ENCODE assay signal across 8 cellular contexts in the genomic region with DNA sequence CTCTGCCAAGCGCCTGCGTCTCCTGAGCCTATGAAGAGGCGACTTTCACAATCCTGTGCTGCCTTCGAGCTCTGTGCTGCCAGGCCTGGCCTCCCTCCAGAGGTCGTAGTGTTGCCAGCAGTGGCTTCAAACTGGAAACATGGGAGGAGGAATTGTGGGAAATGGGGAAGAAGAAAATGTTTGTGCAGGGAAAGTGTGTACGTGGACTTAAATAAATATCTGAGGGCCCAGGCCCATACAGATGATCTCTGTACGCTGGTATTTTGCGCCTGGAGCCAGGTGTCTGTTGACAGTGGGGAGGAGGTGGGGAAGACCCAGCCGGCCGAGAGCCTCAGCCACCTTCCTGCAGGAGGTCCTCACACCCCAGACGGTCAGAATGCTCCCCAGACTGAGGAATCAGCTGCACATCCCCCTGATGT. TPM values are rescaled to one million over a fixed set of nuclear protein-coding genes. Genes with fewer than 3 reads are reported as not detected.
DNase-seq lines count a peak whose midpoint lies in the region; ATAC-seq and TF ChIP-seq lines count a peak whose summit lies in the region.

No MANE protein-coding gene starts in this region.

- CTCF ChIA-PET in CD8-positive, alpha-beta memory T cell (lab: Charles Lee) = interaction anchor here (1.0 to 2.7 kb wide), 11 partner anchors 10 to 105 kb away, joined by 4 to 18 read pairs (median 8); no protein-coding TSS in a partner anchor

- TF ChIP-seq POLR2A in esophagus muscularis mucosa (IDR thresholded peaks at IDR 0.05; ENCODE audit: low read depth) = peak; percentile 43

- POLR2A ChIA-PET in CD8-positive, alpha-beta memory T cell (lab: Charles Lee) = interaction anchor here (0.7 to 4.0 kb wide), 5 partner anchors 10 to 181 kb away, joined by 4 to 65 read pairs (median 5); a partner anchor contains a TSS

- H3K27ac ChIP-seq in CD8-positive, alpha-beta memory T cell (ENCODE audit: low read depth, low read length) = peak overlapping the region; percentile 34
- H3K27ac ChIP-seq in esophagus muscularis mucosa (replicated peaks in 1 of 4) = peak overlapping the region; percentile 98 to 100 (median 99)

- H3K27me3 ChIP-seq in CD8-positive, alpha-beta memory T cell (ENCODE audit: insufficient read depth, low read length, poor library complexity, severe bottlenecking) = no peaks in the 10 kb centered on the region
- H3K27me3 ChIP-seq in esophagus muscularis mucosa = no peaks in the 10 kb centered on the region

- no peaks in the 10 kb centered on the region for H3K9me3 Mint-ChIP-seq in CD8-positive, alpha-beta memory T cell
- H3K9me3 Mint-ChIP-seq in nephron (no peaks in the 10 kb centered on the region), glutamatergic neuron (ENCODE audit: unreplicated experiment) (peaks cover 8% of the 10 kb centered on the region)

- H3K27ac Mint-ChIP-seq in CD8-positive, alpha-beta memory T cell = peak overlapping the region; percentile 97 to 100 (median 99)
- H3K27ac Mint-ChIP-seq in nephron = peak overlapping the region; percentile 97 to 100 (median 99)
- H3K27ac Mint-ChIP-seq in glutamatergic neuron (ENCODE audit: unreplicated experiment) = no peak overlapping the region

- ATAC-seq in GM19467 (IDR thresholded peaks at IDR 0.05; ENCODE audit: unreplicated experiment) = no peak

- 20% methylated on average over 11 of the region's 11 CpGs for WGBS in esophagus muscularis mucosa

- peak overlapping the region; percentile 51 to 90 (median 87) for H3K4me3 Mint-ChIP-seq in CD8-positive, alpha-beta memory T cell
- H3K4me3 Mint-ChIP-seq in nephron (peak overlapping the region in 2 of 3 experiments; percentile 26 to 33), glutamatergic neuron (ENCODE audit: unreplicated experiment) (no peak overlapping the region)

- TF ChIP-seq EP300 in esophagus muscularis mucosa (IDR thresholded peaks at IDR 0.05) = peak; percentile 88

- intact Hi-C loops in esophagus muscularis mucosa (cut with DNase I) = no loop called here

- peaks cover 9% of the 10 kb centered on the region for H3K36me3 ChIP-seq in CD8-positive, alpha-beta memory T cell (ENCODE audit: insufficient read depth, low read length)
- peaks cover 2 to 46% (median 30%) of the 10 kb centered on the region in 4 donors for H3K36me3 ChIP-seq in esophagus muscularis mucosa

- no peaks in the 10 kb centered on the region for H3K9me3 ChIP-seq in CD8-positive, alpha-beta memory T cell (ENCODE audit: low read length)
- H3K9me3 ChIP-seq in esophagus muscularis mucosa = no peaks in the 10 kb centered on the region

- peak overlapping the region; percentile 38 for H3K4me3 ChIP-seq in CD8-positive, alpha-beta memory T cell (ENCODE audit: low read length)
- peak overlapping the region; percentile 39 to 51 (median 47) for H3K4me3 ChIP-seq in esophagus muscularis mucosa

- H3K36me3 Mint-ChIP-seq in CD8-positive, alpha-beta memory T cell = peaks cover 7 to 61% (median 25%) of the 10 kb centered on the region in 3 donors
- H3K36me3 Mint-ChIP-seq in nephron (ENCODE audit: low read depth) (peaks cover 50% of the 10 kb centered on the region), glutamatergic neuron (ENCODE audit: unreplicated experiment) (peaks cover 5% of the 10 kb centered on the region)

- H3K4me1 Mint-ChIP-seq in CD8-positive, alpha-beta memory T cell = peaks cover 81 to 96% (median 95%) of the 10 kb centered on the region in 3 donors
- peaks cover 63% of the 10 kb centered on the region for H3K4me1 Mint-ChIP-seq in nephron
- H3K4me1 Mint-ChIP-seq in glutamatergic neuron (ENCODE audit: low read depth, unreplicated experiment) = peaks cover 20% of the 10 kb centered on the region

- peaks cover 77% of the 10 kb centered on the region for H3K4me1 ChIP-seq in CD8-positive, alpha-beta memory T cell (ENCODE audit: insufficient read depth, low read length)
- peaks cover 94 to 100% (median 96%) of the 10 kb centered on the region in 4 donors for H3K4me1 ChIP-seq in esophagus muscularis mucosa

- TF ChIP-seq CTCF in esophagus muscularis mucosa (IDR thresholded peaks at IDR 0.05) (no peak), nephron (IDR thresholded peaks at IDR 0.05; ENCODE audit: unreplicated experiment in 3 of 3) (no peak), glutamatergic neuron (IDR thresholded peaks at IDR 0.05; ENCODE audit: partially characterized antibody, unreplicated experiment) (no peak)

- no peak for DNase-seq in CD8-positive, alpha-beta memory T cell
- DNase-seq in SHP77 treated with DMSO at 0.1 percent for 48 hours (lab: John Stamatoyannopoulos, UW) (peak; percentile 66), esophagus muscularis mucosa (ENCODE audit: extremely low spot score) (peak; percentile 97), glutamatergic neuron (no peak), GM19240 (ENCODE audit: insufficient read length, low spot score) (no peak), NCI-H2107 treated with DMSO at 0.1 percent for 48 hours (lab: John Stamatoyannopoulos, UW; ENCODE audit: unreplicated experiment) (no peak)

- no peaks in the 10 kb centered on the region for H3K27me3 Mint-ChIP-seq in CD8-positive, alpha-beta memory T cell
- H3K27me3 Mint-ChIP-seq in nephron (ENCODE audit: low read depth) (no peaks in the 10 kb centered on the region), glutamatergic neuron (ENCODE audit: unreplicated experiment) (peaks cover 2% of the 10 kb centered on the region)

RNA-seq across cellular contexts. Expression of a gene that starts 44.6 kb away (rescaled TPM):
- total RNA-seq in CD8-positive, alpha-beta memory T cell = 10 to 100 TPM; 78.6 to 87.1 TPM
- 115 TPM for polyA plus RNA-seq in CD8-positive, alpha-beta memory T cell
- total RNA-seq in esophagus muscularis mucosa = 100 to 1,000 TPM; 163 to 250 (median 203) TPM
- total RNA-seq in glutamatergic neuron (ENCODE audit: unreplicated experiment) = 9.3 TPM

Comparison
In these comparisons a context has a peak if more than half of its experiments do, and no peak if none do; other contexts are left out.
1. DNase-seq: peak in SHP77 treated with DMSO at 0.1 percent for 48 hours (single experiment) and esophagus muscularis mucosa (single experiment); none in CD8-positive, alpha-beta memory T cell (0 of 5), glutamatergic neuron (single experiment), GM19240 (single experiment) and NCI-H2107 treated with DMSO at 0.1 percent for 48 hours (single experiment).